Comparison of ENCODE assay signal across 16 cellular contexts in the genomic region with DNA sequence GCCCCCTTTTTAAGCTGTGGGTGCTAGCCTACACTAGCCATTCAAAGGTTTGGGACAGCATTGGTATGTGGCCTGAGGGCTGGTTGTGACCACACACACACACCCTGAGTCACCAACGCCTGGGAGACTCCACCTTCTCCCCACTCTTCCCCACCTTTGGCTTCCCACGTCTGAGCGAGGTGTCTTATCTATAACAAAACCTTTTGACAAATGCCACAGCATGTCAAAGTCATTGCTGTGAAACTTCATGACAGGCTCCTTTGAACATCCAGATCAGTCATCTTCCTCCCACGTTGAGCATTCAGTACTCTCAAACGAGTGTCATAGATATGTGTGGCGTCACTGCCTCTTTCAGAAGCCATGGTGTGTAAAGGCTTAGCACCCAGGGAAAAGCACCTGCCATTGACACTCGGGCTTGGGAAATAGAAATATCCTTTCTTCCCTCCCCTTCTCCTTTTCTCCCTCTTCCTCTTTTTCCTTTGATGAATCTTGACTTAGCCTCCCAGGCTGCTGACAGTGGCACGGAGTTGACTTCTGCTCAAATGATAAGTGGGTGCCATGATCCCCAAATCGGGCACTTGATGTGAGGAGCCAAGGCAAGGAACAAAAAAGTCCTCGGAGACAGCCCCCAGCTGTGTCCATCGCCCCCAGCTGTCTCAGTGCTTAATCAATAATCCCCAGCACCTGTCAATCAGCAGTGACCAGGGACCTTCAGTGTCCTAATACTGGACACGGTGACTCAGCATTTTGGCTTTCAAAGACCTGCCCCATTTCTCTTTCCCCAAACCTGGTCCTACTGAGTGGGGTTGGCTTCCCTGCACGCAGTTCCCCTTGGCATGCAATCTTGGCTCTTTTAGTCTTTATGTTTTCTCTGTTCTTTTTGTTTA.
DNase-seq lines count a peak whose midpoint lies in the region; ATAC-seq, FAIRE-seq and TF ChIP-seq lines count a peak whose summit lies in the region.
"Had no signal": no experiment of that assay in that cellular context is flagged by ENCODE, and none has a peak within 500 bp of the region (broad histone marks: within the 10 kb centered on the region; RNA-seq: fewer than 3 reads in every experiment).

No MANE protein-coding gene starts in this region.

- no peak overlapping the region; the same call in 1 of the 2 replicates for H2AK5ac ChIP-seq in H1 (ENCODE audit: low read depth, low read length)

- H3K27ac ChIP-seq in PC-3 (ENCODE audit: low read length) = no peak overlapping the region
- no peak overlapping the region for H3K27ac ChIP-seq in H1 (ENCODE audit: low read depth, low read length)
- no peak overlapping the region for H3K27ac ChIP-seq in stomach
- H3K27ac ChIP-seq: BLaER1 treated with 17β-estradiol and CSF1 and Interleukin-3, amounts not matched to agents 10 nM and 100 nM had no signal

- H3K23me2 ChIP-seq in H1 (ENCODE audit: low read depth, low read length) = no peaks in the 10 kb centered on the region

- TF ChIP-seq EP300 in H1 (IDR thresholded peaks at IDR 0.05; ENCODE audit: borderline replicate concordance in 1 of 2, low read depth in 2 of 2, low read length in 2 of 2) (no peak), stomach (IDR thresholded peaks at IDR 0.05) (no peak)

- no peaks in the 10 kb centered on the region for H3K79me2 ChIP-seq in PC-3 (ENCODE audit: low read length)
- no peaks in the 10 kb centered on the region for H3K79me2 ChIP-seq in H1 (ENCODE audit: control insufficient read depth in 1 of 2, insufficient read depth in 2 of 2, low read length in 2 of 2)

- peak overlapping the region; percentile 82; the same call in 1 of the 2 replicates for H2BK5ac ChIP-seq in H1 (ENCODE audit: low read depth, low read length)

- H3K4me1 ChIP-seq in PC-3 (ENCODE audit: insufficient read depth, low read length) = peaks cover 9% of the 10 kb centered on the region; the same call in 1 of the 2 replicates
- peaks cover 2 to 11% (median 8%) of the 10 kb centered on the region in 4 experiments; a peak in 4 of 7 replicates for H3K4me1 ChIP-seq in H1 (replicated peaks in 1 of 4; ENCODE audit: control insufficient read depth in 3 of 4, insufficient read depth in 4 of 4, low read length in 3 of 4)
- no peaks in the 10 kb centered on the region for H3K4me1 ChIP-seq in stomach
- H3K4me1 ChIP-seq: BLaER1 treated with 17β-estradiol and CSF1 and Interleukin-3, amounts not matched to agents 10 nM and 100 nM had no signal

- H3F3A ChIP-seq in PC-3 (ENCODE audit: low read length, unreplicated experiment) = no peaks in the 10 kb centered on the region

- no peak overlapping the region for H4K5ac ChIP-seq in H1 (ENCODE audit: insufficient read length, low read depth, low read length)

- intact Hi-C loops in PC-3 (cut with micrococcal nuclease) = no loop called here
- intact Hi-C loops in stomach (cut with DNase I; ENCODE audit: low total_unique reads) = no loop called here
- intact Hi-C loops in sciatic nerve (cut with DNase I) = no loop called here

- no peaks in the 10 kb centered on the region for H3K9me2 ChIP-seq in PC-3 (replicated peaks; ENCODE audit: low read length)

- peak overlapping the region; percentile 31 for H4K91ac ChIP-seq in H1 (replicated peaks; ENCODE audit: insufficient read length, low read length)

- H4K8ac ChIP-seq in H1 (ENCODE audit: extremely low read depth, insufficient read depth, low read length) = no peak overlapping the region

- H3K36me3 ChIP-seq in PC-3 (ENCODE audit: low read depth, low read length) (no peaks in the 10 kb centered on the region), H1 (ENCODE audit: control insufficient read depth in 2 of 4, insufficient read depth in 4 of 4, low read length in 3 of 4) (no peaks in the 10 kb centered on the region), stomach (no peaks in the 10 kb centered on the region)
- H3K36me3 ChIP-seq: BLaER1 treated with 17β-estradiol and CSF1 and Interleukin-3, amounts not matched to agents 10 nM and 100 nM had no signal

- no peak overlapping the region for H3K23ac ChIP-seq in H1 (ENCODE audit: insufficient read length)

- 0 out of 2 replicates have a peak overlapping the region, but pooled peaks have one; percentile 39 for H3K18ac ChIP-seq in H1 (ENCODE audit: extremely low read depth, low read length)

- no peak overlapping the region for H3K14ac ChIP-seq in H1 (ENCODE audit: insufficient read length)

- H3K9ac ChIP-seq in PC-3 (ENCODE audit: low read length) = no peak overlapping the region
- no peak overlapping the region for H3K9ac ChIP-seq in H1 (replicated peaks in 1 of 4; ENCODE audit: extremely low read depth in 1 of 4, low read depth in 3 of 4, low read length in 3 of 4)
- H3K9ac ChIP-seq: BLaER1 treated with 17β-estradiol and CSF1 and Interleukin-3, amounts not matched to agents 10 nM and 100 nM had no signal

- H2AFZ ChIP-seq in PC-3 (ENCODE audit: low read length) (no peak overlapping the region), H1 (ENCODE audit: low read length) (no peak overlapping the region)

- no peak overlapping the region for H2BK120ac ChIP-seq in H1 (replicated peaks; ENCODE audit: low read depth, low read length)

- H3K4me3 ChIP-seq in PC-3 (ENCODE audit: low read length) = no peak overlapping the region
- no peak overlapping the region for H3K4me3 ChIP-seq in H1 (ENCODE audit: extremely low read depth in 1 of 4, insufficient read depth in 2 of 4, low read depth in 3 of 4, low read length in 4 of 4)
- H3K4me3 ChIP-seq in stomach = no peak overlapping the region
- H3K4me3 ChIP-seq: BLaER1 treated with 17β-estradiol and CSF1 and Interleukin-3, amounts not matched to agents 10 nM and 100 nM had no signal

- H3K27me3 ChIP-seq in PC-3 (ENCODE audit: low read length) (peaks cover 15% of the 10 kb centered on the region; the same call in 1 of the 2 replicates), H1 (replicated peaks in 1 of 4; ENCODE audit: control insufficient read depth in 3 of 4, extremely low read depth in 1 of 4, insufficient read depth in 3 of 4, low read length in 3 of 4) (peaks cover 0 to 2% (median 0%) of the 10 kb centered on the region in 4 experiments; a peak in 1 of 7 replicates), stomach (peaks cover 0 to 6% (median 0%) of the 10 kb centered on the region in 3 donors)
- H3K27me3 ChIP-seq: BLaER1 treated with 17β-estradiol and CSF1 and Interleukin-3, amounts not matched to agents 10 nM and 100 nM had no signal

- no peak overlapping the region for H2BK15ac ChIP-seq in H1 (ENCODE audit: low read length)

- TF ChIP-seq RAD21 in H1 (IDR thresholded peaks at IDR 0.05 in 1 of 2, conservative IDR thresholded peaks at IDR 0.05 in 1 of 2; ENCODE audit: low read depth in 2 of 2, low read length in 2 of 2) = no peak

- H2BK20ac ChIP-seq in H1 (ENCODE audit: low read length) = peak overlapping the region; percentile 94; the same call in 1 of the 2 replicates

- DNase-seq in stimulated activated CD4-positive, alpha-beta T cell treated with anti-CD3 and anti-CD28 coated beads, Interleukin-15, amount 100 ng/mL, for 24 hours = peak; percentile 39
- no peak for DNase-seq in stimulated activated CD4-positive, alpha-beta T cell treated with anti-CD3 and anti-CD28 coated beads, Interleukin-2, amount 100 ng/mL, for 48 hours
- DNase-seq in PC-3 (peak; percentile 60), H1 (ENCODE audit: low read depth in 1 of 2, low spot score in 2 of 2) (no peak), stomach (peak; percentile 16), sciatic nerve (ENCODE audit: low spot score) (no peak), NCI-H1417 (lab: John Stamatoyannopoulos, UW) (no peak), T-helper 1 cell (no peak)
- DNase-seq: activated naive CD8-positive, alpha-beta T cell treated with anti-CD3 and anti-CD28 coated beads, Interleukin-2, amount 50 U/mL, for 24 hours; cerebellar nuclear complex; endodermal cell; left colon; NCI-H1694 treated with DMSO at 0.1 percent for 48 hours; NCI-H524; substantia nigra had no signal

- H3K4ac ChIP-seq in H1 (replicated peaks; ENCODE audit: insufficient read length, low read depth, low read length) = no peak overlapping the region

- CTCF ChIA-PET in PC-3 (lab: Charles Lee) (no interaction called here), H1 (lab: Charles Lee; ENCODE audit: partially characterized antibody) (interaction anchor here (0.6 kb wide), 1 partner anchor 576 kb away, joined by 3 read pairs; no protein-coding TSS in a partner anchor)

- ATAC-seq in PC-3 (peak; percentile 74), sciatic nerve (no peak)
- ATAC-seq: activated naive CD8-positive, alpha-beta T cell treated with anti-CD3 and anti-CD28 coated beads, Interleukin-2, amount 50 U/mL, for 24 hours; left colon had no signal

- no peak for TF ChIP-seq POLR2A in H1 (IDR thresholded peaks at IDR 0.05; ENCODE audit: control extremely low read depth in 1 of 2, low read depth in 2 of 2, low read length in 2 of 2)
- TF ChIP-seq POLR2A in stomach (IDR thresholded peaks at IDR 0.05) = no peak

- H3K9me3 ChIP-seq in PC-3 (ENCODE audit: low read length) = no peaks in the 10 kb centered on the region
- no peaks in the 10 kb centered on the region for H3K9me3 ChIP-seq in H1 (ENCODE audit: insufficient read depth in 2 of 2, low read depth in 1 of 2, low read length in 1 of 2)
- H3K9me3 ChIP-seq in stomach = no peaks in the 10 kb centered on the region
- H3K9me3 ChIP-seq: BLaER1 treated with 17β-estradiol and CSF1 and Interleukin-3, amounts not matched to agents 10 nM and 100 nM had no signal

- no peak overlapping the region for H3K56ac ChIP-seq in H1 (replicated peaks; ENCODE audit: insufficient read length, low read depth, low read length)

- H3K79me1 ChIP-seq in H1 (ENCODE audit: low read depth, low read length) = no peaks in the 10 kb centered on the region

- FAIRE-seq in H1 (lab: Jason Lieb, UNC) = no peak

- TF ChIP-seq CTCF in PC-3 (conservative IDR thresholded peaks at IDR 0.05; ENCODE audit: low read depth, low read length) (no peak), H1 (IDR thresholded peaks at IDR 0.05; ENCODE audit: control extremely low read depth in 1 of 3, insufficient read depth in 1 of 3, low read depth in 1 of 3, low read length in 3 of 3) (no peak), stomach (IDR thresholded peaks at IDR 0.05) (no peak)

- H3K4me2 ChIP-seq in PC-3 (ENCODE audit: low read length) (peak overlapping the region; percentile 6; the same call in 1 of the 2 replicates), H1 (ENCODE audit: insufficient read depth in 1 of 2, low read depth in 2 of 2, low read length in 2 of 2) (no peak overlapping the region)
- H3K4me2 ChIP-seq: BLaER1 treated with 17β-estradiol and CSF1 and Interleukin-3, amounts not matched to agents 10 nM and 100 nM had no signal

- 86% methylated on average over 13 of the region's 13 CpGs; no CpG with 5 or more reads in 1 of the 2 experiments for WGBS in H1 (ENCODE audit: extremely low coverage in 1 of 2, insufficient coverage in 1 of 2, insufficient read length in 1 of 2, insufficient replicate concordance in 2 of 2, low coverage in 1 of 2, low lambda C conversion rate in 2 of 2, missing lambda C conversion rate in 1 of 2), 2 experiments
- 62 to 73% (median 64%) methylated on average over 13 of the region's 13 CpGs for WGBS in stomach, 5 donors

- BruUV-seq in PC-3 (replicated peaks; lab: Mats Ljungman, UMichigan) = no TSS peak

- POLR2A ChIA-PET in PC-3 (lab: Charles Lee; ENCODE audit: unreplicated experiment) (no interaction called here), H1 (lab: Charles Lee; ENCODE audit: partially characterized antibody) (no interaction called here)

- peak overlapping the region; percentile 85; the same call in 1 of the 2 replicates for H2BK12ac ChIP-seq in H1 (ENCODE audit: low read depth, low read length)

- H4K20me1 ChIP-seq in PC-3 (ENCODE audit: low read length) (no peaks in the 10 kb centered on the region), H1 (replicated peaks in 1 of 2; ENCODE audit: control insufficient read depth in 1 of 2, insufficient read depth in 2 of 2, low read length in 2 of 2) (no peaks in the 10 kb centered on the region)
- H4K20me1 ChIP-seq: BLaER1 treated with 17β-estradiol and CSF1 and Interleukin-3, amounts not matched to agents 10 nM and 100 nM had no signal

Comparison
In these comparisons a context has a peak if more than half of its experiments do, and no peak if none do; other contexts are left out.
1. DNase-seq: peak in stimulated activated CD4-positive, alpha-beta T cell treated with anti-CD3 and anti-CD28 coated beads, Interleukin-15, amount 100 ng/mL, for 24 hours (single experiment), PC-3 (single experiment) and stomach (single experiment); none in stimulated activated CD4-positive, alpha-beta T cell treated with anti-CD3 and anti-CD28 coated beads, Interleukin-2, amount 100 ng/mL, for 48 hours (0 of 2), H1 (0 of 2), sciatic nerve (single experiment), NCI-H1417 (0 of 3) and T-helper 1 cell (0 of 5).